In genomic region chr22:36818010-36818642, GRCh38 we compare ENCODE assay signal across 1 cellular context.
TF ChIP-seq lines count a peak whose summit lies in the region.

No MANE protein-coding gene starts in this region.

TF ChIP-seq in GM12878, 131 proteins besides CTCF, POLR2A, EP300 and RAD21:
- TF ChIP-seq ATF7 (IDR thresholded peaks at IDR 0.05; ENCODE audit: low read depth) (no peak), ETV6 (conservative IDR thresholded peaks at IDR 0.05 in 1 of 2, IDR thresholded peaks at IDR 0.05 in 1 of 2; ENCODE audit: borderline replicate concordance in 1 of 2, low read depth in 1 of 2) (no peak), STAT1 (conservative IDR thresholded peaks at IDR 0.05) (no peak), TARDBP (IDR thresholded peaks at IDR 0.05; ENCODE audit: borderline replicate concordance) (no peak), CHD4 (IDR thresholded peaks at IDR 0.05) (no peak)
- TF ChIP-seq, protein P1, sequence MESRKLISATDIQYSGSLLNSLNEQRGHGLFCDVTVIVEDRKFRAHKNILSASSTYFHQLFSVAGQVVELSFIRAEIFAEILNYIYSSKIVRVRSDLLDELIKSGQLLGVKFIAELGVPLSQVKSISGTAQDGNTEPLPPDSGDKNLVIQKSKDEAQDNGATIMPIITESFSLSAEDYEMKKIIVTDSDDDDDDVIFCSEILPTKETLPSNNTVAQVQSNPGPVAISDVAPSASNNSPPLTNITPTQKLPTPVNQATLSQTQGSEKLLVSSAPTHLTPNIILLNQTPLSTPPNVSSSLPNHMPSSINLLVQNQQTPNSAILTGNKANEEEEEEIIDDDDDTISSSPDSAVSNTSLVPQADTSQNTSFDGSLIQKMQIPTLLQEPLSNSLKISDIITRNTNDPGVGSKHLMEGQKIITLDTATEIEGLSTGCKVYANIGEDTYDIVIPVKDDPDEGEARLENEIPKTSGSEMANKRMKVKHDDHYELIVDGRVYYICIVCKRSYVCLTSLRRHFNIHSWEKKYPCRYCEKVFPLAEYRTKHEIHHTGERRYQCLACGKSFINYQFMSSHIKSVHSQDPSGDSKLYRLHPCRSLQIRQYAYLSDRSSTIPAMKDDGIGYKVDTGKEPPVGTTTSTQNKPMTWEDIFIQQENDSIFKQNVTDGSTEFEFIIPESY (IDR thresholded peaks at IDR 0.05) = no peak
